1 cellular context compared by ENCODE assay signal in genomic region chr7:121002755-121003114, GRCh38.
A peak's percentile ranks its signal among the peaks of the same experiment; 100 is the strongest.
TF ChIP-seq lines count a peak whose summit lies in the region.

No MANE protein-coding gene starts in this region.

TF ChIP-seq in K562, 482 proteins besides CTCF, POLR2A, EP300 and RAD21:
- no peak for TF ChIP-seq PHB (CRISPR knock-in tag; IDR thresholded peaks at IDR 0.05)
- 0 out of 2 replicates have a peak, but pooled peaks have one; percentile 23 for TF ChIP-seq PKNOX1 (IDR thresholded peaks at IDR 0.05)
TF ChIP-seq in K562: peak in this region for 1.
